10 cellular contexts compared by ENCODE assay signal in the genomic region with DNA sequence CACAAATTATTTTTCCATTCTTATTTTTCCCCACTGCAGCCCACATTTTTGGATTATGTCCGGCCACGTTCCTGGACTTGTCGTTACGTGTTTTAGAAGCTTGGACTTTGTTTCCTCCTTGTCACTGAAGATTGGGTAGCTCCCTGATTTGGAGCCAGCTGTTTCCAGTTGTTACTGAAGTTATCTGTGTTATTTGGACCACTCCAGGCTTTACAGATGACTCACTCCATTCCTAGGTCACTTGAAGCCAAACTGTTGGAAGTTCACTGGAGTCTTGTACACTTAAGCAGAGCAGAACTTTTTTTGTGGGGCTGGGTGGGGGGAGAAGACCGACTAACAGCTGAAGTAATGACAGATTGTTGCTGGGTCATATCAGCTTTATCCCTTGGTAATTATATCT. TPM values are rescaled to one million over a fixed set of nuclear protein-coding genes. Genes with fewer than 3 reads are reported as not detected.
A peak's percentile ranks its signal among the peaks of the same experiment; 100 is the strongest.
DNase-seq lines count a peak whose midpoint lies in the region; ATAC-seq, FAIRE-seq and TF ChIP-seq lines count a peak whose summit lies in the region.
"Had no signal": no experiment of that assay in that cellular context is flagged by ENCODE, and none has a peak within 500 bp of the region (broad histone marks: within the 10 kb centered on the region; RNA-seq: fewer than 3 reads in every experiment).

No MANE protein-coding gene starts in this region.

- no peak for TF ChIP-seq POLR2A in GM12892 (IDR thresholded peaks at IDR 0.05; ENCODE audit: low read depth, low read length)

- H3K36me3 ChIP-seq in left ventricle myocardium inferior, result peaks cover 28% of the 10 kb centered on the region

- TF ChIP-seq CTCF in astrocyte of the cerebellum (IDR thresholded peaks at IDR 0.05; ENCODE audit: low read depth, low read length, missing control alignments) (no peak), left ventricle myocardium inferior (IDR thresholded peaks at IDR 0.05; ENCODE audit: borderline replicate concordance) (no peak)

- H3K4me3 ChIP-seq in astrocyte of the cerebellum (ENCODE audit: low read depth, low read length) (no peak overlapping the region), left ventricle myocardium inferior (no peak overlapping the region)

- peak overlapping the region; percentile 37 for H3K27ac ChIP-seq in left ventricle myocardium inferior (replicated peaks)

- no peak for FAIRE-seq in GM12892 (lab: Jason Lieb, UNC)

- H3K9me3 ChIP-seq in left ventricle myocardium inferior (replicated peaks), result no peaks in the 10 kb centered on the region

- H3K4me1 ChIP-seq in left ventricle myocardium inferior, result peaks cover 5% of the 10 kb centered on the region

- intact Hi-C loops in left ventricle myocardium inferior (cut with micrococcal nuclease) (no loop called here), sciatic nerve (cut with DNase I) (loop anchor here (10.0 kb wide), 1 partner anchor 59 kb away; a partner anchor contains a TSS)

- no peaks in the 10 kb centered on the region for H3K27me3 ChIP-seq in left ventricle myocardium inferior (ENCODE audit: low read depth)

- DNase-seq in ELR (ENCODE audit: low read depth), result peak; percentile 38
- peak; percentile 15 for DNase-seq in astrocyte of the cerebellum (ENCODE audit: low read depth)
- DNase-seq in left ventricle myocardium inferior, result peak; percentile 26
- no peak for DNase-seq in sciatic nerve (ENCODE audit: low spot score)
- DNase-seq in activated naive CD4-positive, alpha-beta T cell (lab: John Stamatoyannopoulos, UW), result no peak
- no peak for DNase-seq in GM12892 (ENCODE audit: insufficient read length)
- DNase-seq in DMS114 treated with DMSO at 0.1 percent for 48 hours (lab: John Stamatoyannopoulos, UW; ENCODE audit: unreplicated experiment), result no peak
- DNase-seq: CD8-positive, alpha-beta memory T cell; stimulated activated naive B cell treated with anti-CD40 and anti-IgM and Interleukin-4, amounts not matched to agents 10 μg/mL and 1 μg/mL and 100 μg/mL, for 72 hours had no signal

- peak; percentile 76 for ATAC-seq in sciatic nerve
- ATAC-seq in GM18909 (IDR thresholded peaks at IDR 0.05; ENCODE audit: poor library complexity, unreplicated experiment), result no peak
- ATAC-seq: stimulated activated naive B cell treated with anti-CD40 and anti-IgM and Interleukin-4, amounts not matched to agents 10 μg/mL and 1 μg/mL and 100 μg/mL, for 72 hours had no signal

- in situ Hi-C loops in astrocyte of the cerebellum (cut with HindIII; ENCODE audit: low sequenced_read_pairs), result loop anchor here (5.0 kb wide), 1 partner anchor 61 kb away; a partner anchor contains a TSS

RNA-seq across cellular contexts. Expression of a gene that starts 12.2 kb away (rescaled TPM):
- not detected for total RNA-seq in left ventricle myocardium inferior
- total RNA-seq in sciatic nerve, result 0.98 TPM
- polyA plus RNA-seq in GM12892 (2012; ENCODE audit: missing spikeins), result 0.28 TPM
- polyA plus RNA-seq: CD8-positive, alpha-beta memory T cell had no signal

RNA-seq across cellular contexts. Expression of a gene that starts 59.9 kb away (rescaled TPM):
- total RNA-seq in left ventricle myocardium inferior, result 9.8 TPM
- total RNA-seq in sciatic nerve, result 31.3 TPM
- 12.8 TPM for polyA plus RNA-seq in GM12892 (2012; ENCODE audit: missing spikeins)

Comparison
In these comparisons a context has a peak if more than half of its experiments do, and no peak if none do; other contexts are left out.
1. DNase-seq: peak in ELR (single experiment), astrocyte of the cerebellum (single experiment) and left ventricle myocardium inferior (single experiment); none in sciatic nerve (single experiment), activated naive CD4-positive, alpha-beta T cell (0 of 4), GM12892 (single experiment) and DMS114 treated with DMSO at 0.1 percent for 48 hours (single experiment).